ENCODE assay signal across 13 cellular contexts in genomic region chr5:129400395-129400983, GRCh38.
DNase-seq lines count a peak whose midpoint lies in the region; ATAC-seq and TF ChIP-seq lines count a peak whose summit lies in the region.
"Had no signal": no experiment of that assay in that cellular context is flagged by ENCODE, and none has a peak within 500 bp of the region (broad histone marks: within the 10 kb centered on the region; RNA-seq: fewer than 3 reads in every experiment).

No MANE protein-coding gene starts in this region.

- no peak overlapping the region for H3K9ac ChIP-seq in Loucy (ENCODE audit: low read depth, low read length, poor library complexity, severe bottlenecking)
- H3K9ac ChIP-seq in parathyroid adenoma = no peak overlapping the region

- H3F3A ChIP-seq in Loucy (ENCODE audit: low read depth) = no peaks in the 10 kb centered on the region

- H3K4me1 ChIP-seq in Loucy (ENCODE audit: insufficient read depth, low read length, poor library complexity, severe bottlenecking) = peaks cover 3% of the 10 kb centered on the region
- no peaks in the 10 kb centered on the region for H3K4me1 ChIP-seq in parathyroid adenoma
- H3K4me1 ChIP-seq: thyroid gland had no signal

- H4K20me1 ChIP-seq in Loucy (ENCODE audit: insufficient read depth, low read length, poor library complexity, severe bottlenecking) = no peaks in the 10 kb centered on the region

- H3K9me3 ChIP-seq in Loucy (ENCODE audit: insufficient read depth, low read depth, low read length) (no peaks in the 10 kb centered on the region), parathyroid adenoma (ENCODE audit: control insufficient read depth, low read length) (no peaks in the 10 kb centered on the region)
- H3K9me3 ChIP-seq: thyroid gland had no signal

- H3K27ac ChIP-seq in parathyroid adenoma = no peak overlapping the region
- H3K27ac ChIP-seq: SK-N-MC, thyroid gland had no signal

- peak in 2 of 3 experiments; percentile 2 to 66 for DNase-seq in NCI-H1417 (lab: John Stamatoyannopoulos, UW)
- DNase-seq in NCI-H1417 treated with DMSO at 0.1 percent for 48 hours (lab: John Stamatoyannopoulos, UW) = no peak
- peak; percentile 54 for DNase-seq in dedifferentiated amniotic fluid mesenchymal stem cell (ENCODE audit: extremely low spot score)
- DNase-seq in stimulated activated CD4-positive, alpha-beta T cell treated with anti-CD3 and anti-CD28 coated beads, Interleukin-4, amount 100 ng/mL, for 1 hour = no peak
- DNase-seq in D341Med (ENCODE audit: low spot score) = no peak
- DNase-seq: hypothalamus, NCI-H1436, thyroid gland had no signal

- no peaks in the 10 kb centered on the region for H3K9me2 ChIP-seq in Loucy (replicated peaks; ENCODE audit: low read depth, low read length)

- H3K79me2 ChIP-seq in Loucy (ENCODE audit: insufficient read depth, low read length) = no peaks in the 10 kb centered on the region
- H3K79me2 ChIP-seq in parathyroid adenoma = no peaks in the 10 kb centered on the region

- H3K27me3 ChIP-seq in Loucy (ENCODE audit: insufficient read depth, low read length, poor library complexity, severe bottlenecking) (no peaks in the 10 kb centered on the region), parathyroid adenoma (ENCODE audit: control insufficient read depth, insufficient read depth, low read length) (no peaks in the 10 kb centered on the region)
- H3K27me3 ChIP-seq: thyroid gland had no signal

- H2AFZ ChIP-seq in Loucy (ENCODE audit: low read length) (no peak overlapping the region), parathyroid adenoma (no peak overlapping the region)

- ATAC-seq in GM21526 (IDR thresholded peaks at IDR 0.05; ENCODE audit: low FRiP score, unreplicated experiment) = no peak
- ATAC-seq: natural killer cell treated with Interleukin-12 subunit alpha and Interleukin-12 subunit beta and Interleukin-15 and Interleukin-18, amount 100 ng/mL, for 72 hours had no signal

- TF ChIP-seq CTCF in Loucy (conservative IDR thresholded peaks at IDR 0.05; ENCODE audit: low read length) (peak; percentile 32; the same call in 1 of the 2 replicates), parathyroid adenoma (IDR thresholded peaks at IDR 0.05) (no peak)

- H3K4me3 ChIP-seq in Loucy (ENCODE audit: low read length, poor library complexity, severe bottlenecking) (no peak overlapping the region), parathyroid adenoma (ENCODE audit: low read depth, low read length) (no peak overlapping the region)
- H3K4me3 ChIP-seq: SK-N-MC, thyroid gland had no signal

- no peaks in the 10 kb centered on the region for H3K36me3 ChIP-seq in Loucy (ENCODE audit: insufficient read depth, low read length)
- no peaks in the 10 kb centered on the region for H3K36me3 ChIP-seq in parathyroid adenoma (ENCODE audit: control insufficient read depth, insufficient read depth, low read length)
- H3K36me3 ChIP-seq: thyroid gland had no signal

- H3K4me2 ChIP-seq in Loucy (ENCODE audit: low read depth, low read length, poor library complexity, severe bottlenecking) = no peak overlapping the region
- H3K4me2 ChIP-seq in parathyroid adenoma (ENCODE audit: low read length) = peak overlapping the region; percentile 48

Comparison
In these comparisons a context has a peak if more than half of its experiments do, and no peak if none do; other contexts are left out.
1. DNase-seq: peak in NCI-H1417 (2 of 3) and dedifferentiated amniotic fluid mesenchymal stem cell (single experiment); none in NCI-H1417 treated with DMSO at 0.1 percent for 48 hours (single experiment), stimulated activated CD4-positive, alpha-beta T cell treated with anti-CD3 and anti-CD28 coated beads, Interleukin-4, amount 100 ng/mL, for 1 hour (single experiment) and D341Med (single experiment).